In the genomic region with DNA sequence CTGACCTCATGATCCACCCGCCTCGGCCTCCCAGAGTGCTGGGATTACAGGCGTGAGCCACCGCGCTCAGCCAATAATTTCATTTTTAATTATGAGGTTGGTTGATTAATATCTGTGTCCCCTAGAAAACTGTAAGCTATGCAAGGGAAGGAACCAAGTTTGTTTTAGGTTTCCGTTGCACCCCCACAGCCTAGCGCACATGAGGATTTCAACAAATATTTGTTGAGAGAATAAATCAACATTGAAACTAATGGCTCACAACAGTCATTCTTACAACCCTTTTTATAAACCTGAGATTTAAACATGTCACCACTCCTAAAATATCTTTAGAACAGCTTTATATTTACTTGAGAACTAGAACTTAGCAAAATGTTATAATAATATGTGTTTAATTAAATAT, we compare ENCODE assay signal across 21 cellular contexts.
DNase-seq lines count a peak whose midpoint lies in the region; ATAC-seq and TF ChIP-seq lines count a peak whose summit lies in the region.
"Had no signal": no experiment of that assay in that cellular context is flagged by ENCODE, and none has a peak within 500 bp of the region (broad histone marks: within the 10 kb centered on the region; RNA-seq: fewer than 3 reads in every experiment).

No MANE protein-coding gene starts in this region.

- no peaks in the 10 kb centered on the region for H3K9me3 ChIP-seq in left lung
- H3K9me3 ChIP-seq: A549, BLaER1, psoas muscle had no signal

- ATAC-seq in left lung: peak; percentile 50
- ATAC-seq in HG03039 (IDR thresholded peaks at IDR 0.05; ENCODE audit: unreplicated experiment): no peak
- no peak for ATAC-seq in GM18505 (IDR thresholded peaks at IDR 0.05; ENCODE audit: unreplicated experiment)
- ATAC-seq: A549, GM12878, psoas muscle had no signal

- no peak for TF ChIP-seq POLR2A in GM18505 (IDR thresholded peaks at IDR 0.05; ENCODE audit: borderline replicate concordance, extremely low read depth, insufficient read depth, insufficient read length)

- H3K4me3 ChIP-seq in left lung: peak overlapping the region; percentile 21 to 45
- H3K4me3 ChIP-seq: A549, BLaER1, GM12878, psoas muscle, spleen had no signal

- peaks cover 0 to 44% of the 10 kb centered on the region in 2 donors for H3K4me1 ChIP-seq in left lung
- H3K4me1 ChIP-seq: BLaER1, psoas muscle had no signal

- peak; percentile 21 for DNase-seq in NCI-H510A treated with DMSO at 0.1 percent for 48 hours (lab: John Stamatoyannopoulos, UW)
- DNase-seq in NCI-H510A (lab: John Stamatoyannopoulos, UW): no peak
- peak; percentile 18 for DNase-seq in COLO668 (lab: John Stamatoyannopoulos, UW; ENCODE audit: unreplicated experiment)
- DNase-seq in NCI-H748 (lab: John Stamatoyannopoulos, UW; ENCODE audit: unreplicated experiment): peak; percentile 71
- no peak for DNase-seq in left lung
- no peak for DNase-seq in AG08396 (ENCODE audit: low spot score)
- DNase-seq: activated CD8-positive, alpha-beta memory T cell treated with anti-CD3 and anti-CD28 coated beads for 24 hours; activated gamma-delta T cell; foreskin melanocyte; GF-D8; kidney glomerular epithelial cell; NCI-H1105 treated with DMSO at 0.1 percent for 48 hours; NCI-H2227 treated with DMSO at 0.1 percent for 48 hours; psoas muscle; spleen had no signal

- intact Hi-C loops in left lung (cut with DNase I): no loop called here

- H3K36me3 ChIP-seq in left lung: no peaks in the 10 kb centered on the region
- H3K36me3 ChIP-seq: BLaER1, spleen had no signal

- peak overlapping the region; percentile 60 to 67 for H3K27ac ChIP-seq in left lung
- H3K27ac ChIP-seq: A549, BLaER1, epithelial cell of prostate, psoas muscle, spleen had no signal

- no peaks in the 10 kb centered on the region for H3K27me3 ChIP-seq in left lung
- H3K27me3 ChIP-seq: BLaER1, spleen had no signal

- no peak for TF ChIP-seq CTCF in left lung (IDR thresholded peaks at IDR 0.05)

Comparison
In these comparisons a context has a peak if more than half of its experiments do, and no peak if none do; other contexts are left out.
1. DNase-seq: peak in NCI-H510A treated with DMSO at 0.1 percent for 48 hours (single experiment), COLO668 (single experiment) and NCI-H748 (single experiment); none in NCI-H510A (single experiment), left lung (0 of 2) and AG08396 (single experiment).